Comparison of ENCODE assay signal across 1 cellular context in the genomic region with DNA sequence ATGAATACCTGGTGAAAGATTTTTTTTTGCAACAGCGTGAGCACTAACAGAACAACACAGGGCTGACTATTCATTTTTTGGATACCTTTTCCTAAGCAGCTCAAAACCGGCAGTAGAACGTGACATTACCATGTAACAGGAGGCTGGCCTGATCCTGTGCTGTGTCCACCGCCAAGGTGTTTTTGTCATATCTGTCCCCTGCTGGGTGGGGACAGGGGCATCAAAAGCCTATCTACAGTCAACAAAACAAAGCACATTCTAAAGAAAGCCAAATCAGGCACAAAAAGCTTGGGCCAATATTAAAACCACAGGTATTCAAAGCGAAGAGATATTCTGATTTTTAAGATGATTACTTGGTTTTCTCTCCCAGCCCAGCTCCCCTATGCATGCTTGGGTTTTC.
TF ChIP-seq lines count a peak whose summit lies in the region.

No MANE protein-coding gene starts in this region.

TF ChIP-seq in GM23338, 12 proteins besides CTCF, POLR2A, EP300 and RAD21 (continued from another document):
- TF ChIP-seq, protein P1, sequence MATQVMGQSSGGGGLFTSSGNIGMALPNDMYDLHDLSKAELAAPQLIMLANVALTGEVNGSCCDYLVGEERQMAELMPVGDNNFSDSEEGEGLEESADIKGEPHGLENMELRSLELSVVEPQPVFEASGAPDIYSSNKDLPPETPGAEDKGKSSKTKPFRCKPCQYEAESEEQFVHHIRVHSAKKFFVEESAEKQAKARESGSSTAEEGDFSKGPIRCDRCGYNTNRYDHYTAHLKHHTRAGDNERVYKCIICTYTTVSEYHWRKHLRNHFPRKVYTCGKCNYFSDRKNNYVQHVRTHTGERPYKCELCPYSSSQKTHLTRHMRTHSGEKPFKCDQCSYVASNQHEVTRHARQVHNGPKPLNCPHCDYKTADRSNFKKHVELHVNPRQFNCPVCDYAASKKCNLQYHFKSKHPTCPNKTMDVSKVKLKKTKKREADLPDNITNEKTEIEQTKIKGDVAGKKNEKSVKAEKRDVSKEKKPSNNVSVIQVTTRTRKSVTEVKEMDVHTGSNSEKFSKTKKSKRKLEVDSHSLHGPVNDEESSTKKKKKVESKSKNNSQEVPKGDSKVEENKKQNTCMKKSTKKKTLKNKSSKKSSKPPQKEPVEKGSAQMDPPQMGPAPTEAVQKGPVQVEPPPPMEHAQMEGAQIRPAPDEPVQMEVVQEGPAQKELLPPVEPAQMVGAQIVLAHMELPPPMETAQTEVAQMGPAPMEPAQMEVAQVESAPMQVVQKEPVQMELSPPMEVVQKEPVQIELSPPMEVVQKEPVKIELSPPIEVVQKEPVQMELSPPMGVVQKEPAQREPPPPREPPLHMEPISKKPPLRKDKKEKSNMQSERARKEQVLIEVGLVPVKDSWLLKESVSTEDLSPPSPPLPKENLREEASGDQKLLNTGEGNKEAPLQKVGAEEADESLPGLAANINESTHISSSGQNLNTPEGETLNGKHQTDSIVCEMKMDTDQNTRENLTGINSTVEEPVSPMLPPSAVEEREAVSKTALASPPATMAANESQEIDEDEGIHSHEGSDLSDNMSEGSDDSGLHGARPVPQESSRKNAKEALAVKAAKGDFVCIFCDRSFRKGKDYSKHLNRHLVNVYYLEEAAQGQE (IDR thresholded peaks at IDR 0.05; ENCODE audit: unreplicated experiment): no peak
- no peak for TF ChIP-seq POLR2AphosphoS5 (IDR thresholded peaks at IDR 0.05; ENCODE audit: low read depth)
- no peak for TF ChIP-seq JUNB (IDR thresholded peaks at IDR 0.05; ENCODE audit: unreplicated experiment)
- TF ChIP-seq, protein P2, sequence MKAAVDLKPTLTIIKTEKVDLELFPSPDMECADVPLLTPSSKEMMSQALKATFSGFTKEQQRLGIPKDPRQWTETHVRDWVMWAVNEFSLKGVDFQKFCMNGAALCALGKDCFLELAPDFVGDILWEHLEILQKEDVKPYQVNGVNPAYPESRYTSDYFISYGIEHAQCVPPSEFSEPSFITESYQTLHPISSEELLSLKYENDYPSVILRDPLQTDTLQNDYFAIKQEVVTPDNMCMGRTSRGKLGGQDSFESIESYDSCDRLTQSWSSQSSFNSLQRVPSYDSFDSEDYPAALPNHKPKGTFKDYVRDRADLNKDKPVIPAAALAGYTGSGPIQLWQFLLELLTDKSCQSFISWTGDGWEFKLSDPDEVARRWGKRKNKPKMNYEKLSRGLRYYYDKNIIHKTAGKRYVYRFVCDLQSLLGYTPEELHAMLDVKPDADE (IDR thresholded peaks at IDR 0.05): no peak
